Comparison of ENCODE assay signal across 18 cellular contexts in the genomic region with DNA sequence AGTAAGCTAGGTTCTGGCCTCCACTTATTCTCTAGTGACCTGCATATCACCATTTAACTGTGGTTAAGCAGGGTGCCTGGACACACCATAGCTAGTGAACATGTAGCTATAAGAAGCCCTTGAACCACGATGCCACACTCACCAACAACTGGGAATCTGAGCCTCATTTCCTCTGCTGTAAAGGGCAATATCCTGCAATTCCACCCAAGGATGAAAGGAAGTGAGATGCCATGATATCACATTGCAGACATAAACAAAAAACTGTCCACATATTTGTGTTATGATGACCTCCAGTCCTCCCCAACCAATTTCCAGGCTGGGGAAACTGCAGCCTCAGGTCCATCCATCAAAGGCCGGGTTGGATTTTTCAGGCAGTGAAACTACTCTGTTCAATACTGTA. TPM values are rescaled to one million over a fixed set of nuclear protein-coding genes. Genes with fewer than 3 reads are reported as not detected.
DNase-seq lines count a peak whose midpoint lies in the region; ATAC-seq and TF ChIP-seq lines count a peak whose summit lies in the region.
"Had no signal": no experiment of that assay in that cellular context is flagged by ENCODE, and none has a peak within 500 bp of the region (broad histone marks: within the 10 kb centered on the region; RNA-seq: fewer than 3 reads in every experiment).

No MANE protein-coding gene starts in this region.

- ATAC-seq in activated T-cell treated with anti-CD3 and anti-CD28 coated beads, Interleukin-2, amount 50 U/mL, for 72 hours (replicated peaks in 1 of 2), result no peak
- no peak for ATAC-seq in stimulated activated naive B cell treated with anti-CD40 and anti-IgM and Interleukin-4, amounts not matched to agents 10 μg/mL and 1 μg/mL and 100 μg/mL, for 72 hours (replicated peaks)
- ATAC-seq: HCT116, left lung had no signal

- no peak for DNase-seq in activated T-cell treated with anti-CD3 and anti-CD28 coated beads, Interleukin-2, amount 50 U/mL, for 72 hours
- DNase-seq in activated T-cell treated with anti-CD3 and anti-CD28 coated beads for 4 hours (no peak), SJSA1 (ENCODE audit: low read depth in 1 of 2, low spot score in 2 of 2) (peak in 1 of 2 experiments; percentile 59), fibroblast of villous mesenchyme (ENCODE audit: low read depth) (peak; percentile 68), G401 (ENCODE audit: low spot score) (no peak), GM03348 (ENCODE audit: low spot score) (no peak), amniotic stem cell (lab: John Stamatoyannopoulos, UW) (no peak)
- DNase-seq in stimulated activated naive B cell treated with anti-CD40 and anti-IgM and Interleukin-4, amounts not matched to agents 10 μg/mL and 1 μg/mL and 100 μg/mL, for 72 hours, result no peak
- DNase-seq: activated CD8-positive, alpha-beta memory T cell treated with anti-CD3 and anti-CD28 coated beads for 24 hours; activated naive CD4-positive, alpha-beta T cell; dorsolateral prefrontal cortex; left lung; naive B cell; NCI-H1105 treated with DMSO at 0.1 percent for 48 hours; NCI-H2227 treated with DMSO at 0.1 percent for 48 hours; stimulated activated CD4-positive, alpha-beta T cell treated with anti-CD3 and anti-CD28 coated beads, Interleukin-1b, Interleukin-23, amount 100 ng/mL, for 48 hours had no signal

- no peaks in the 10 kb centered on the region for H3K27me3 ChIP-seq in SJSA1 (replicated peaks)
- H3K27me3 ChIP-seq: dorsolateral prefrontal cortex, left lung had no signal

- TF ChIP-seq CTCF in fibroblast of villous mesenchyme (IDR thresholded peaks at IDR 0.05; ENCODE audit: insufficient read depth, low read depth, low read length), result no peak

- peak overlapping the region; percentile 87 for H3K27ac ChIP-seq in SJSA1
- H3K27ac ChIP-seq: dorsolateral prefrontal cortex had no signal

- H3K4me1 ChIP-seq in SJSA1 (replicated peaks), result peaks cover 75% of the 10 kb centered on the region

- H3K27me3 Mint-ChIP-seq in activated T-cell treated with anti-CD3 and anti-CD28 coated beads, Interleukin-2, amount 50 U/mL, for 72 hours (ENCODE audit: low read depth), result no peaks in the 10 kb centered on the region
- H3K27me3 Mint-ChIP-seq in stimulated activated naive B cell treated with anti-CD40 and anti-IgM and Interleukin-4, amounts not matched to agents 10 μg/mL and 1 μg/mL and 100 μg/mL, for 72 hours, result no peaks in the 10 kb centered on the region
- H3K27me3 Mint-ChIP-seq: brain, naive B cell had no signal

- peaks cover 14 to 34% of the 10 kb centered on the region in 2 donors for H3K36me3 Mint-ChIP-seq in activated T-cell treated with anti-CD3 and anti-CD28 coated beads, Interleukin-2, amount 50 U/mL, for 72 hours (ENCODE audit: insufficient read depth in 2 of 2)
- peaks cover 68 to 84% of the 10 kb centered on the region in 2 donors for H3K36me3 Mint-ChIP-seq in stimulated activated naive B cell treated with anti-CD40 and anti-IgM and Interleukin-4, amounts not matched to agents 10 μg/mL and 1 μg/mL and 100 μg/mL, for 72 hours

- H3K9me3 ChIP-seq in SJSA1 (replicated peaks), result no peaks in the 10 kb centered on the region
- H3K9me3 ChIP-seq: left lung had no signal

- no peak overlapping the region for H3K4me3 ChIP-seq in SJSA1
- no peak overlapping the region for H3K4me3 ChIP-seq in fibroblast of villous mesenchyme (ENCODE audit: low read depth, low read length)
- H3K4me3 ChIP-seq: dorsolateral prefrontal cortex, left lung had no signal

- peak overlapping the region; percentile 38 to 82 for H3K4me3 Mint-ChIP-seq in activated T-cell treated with anti-CD3 and anti-CD28 coated beads, Interleukin-2, amount 50 U/mL, for 72 hours
- H3K4me3 Mint-ChIP-seq in stimulated activated naive B cell treated with anti-CD40 and anti-IgM and Interleukin-4, amounts not matched to agents 10 μg/mL and 1 μg/mL and 100 μg/mL, for 72 hours, result no peak overlapping the region
- H3K4me3 Mint-ChIP-seq: brain had no signal

- H3K27ac Mint-ChIP-seq in activated T-cell treated with anti-CD3 and anti-CD28 coated beads, Interleukin-2, amount 50 U/mL, for 72 hours, result peak overlapping the region; percentile 80
- H3K27ac Mint-ChIP-seq in stimulated activated naive B cell treated with anti-CD40 and anti-IgM and Interleukin-4, amounts not matched to agents 10 μg/mL and 1 μg/mL and 100 μg/mL, for 72 hours, result peak overlapping the region; percentile 76

- in situ Hi-C loops in G401 (cut with HindIII; ENCODE audit: low sequenced_read_pairs), result no loop called here

- H3K36me3 ChIP-seq in SJSA1, result peaks cover 91% of the 10 kb centered on the region

- peaks cover 94% of the 10 kb centered on the region for H3K4me1 Mint-ChIP-seq in activated T-cell treated with anti-CD3 and anti-CD28 coated beads, Interleukin-2, amount 50 U/mL, for 72 hours (ENCODE audit: low read depth)
- peaks cover 77 to 94% of the 10 kb centered on the region in 2 donors for H3K4me1 Mint-ChIP-seq in stimulated activated naive B cell treated with anti-CD40 and anti-IgM and Interleukin-4, amounts not matched to agents 10 μg/mL and 1 μg/mL and 100 μg/mL, for 72 hours

- no peaks in the 10 kb centered on the region for H3K9me3 Mint-ChIP-seq in activated T-cell treated with anti-CD3 and anti-CD28 coated beads, Interleukin-2, amount 50 U/mL, for 72 hours
- H3K9me3 Mint-ChIP-seq in stimulated activated naive B cell treated with anti-CD40 and anti-IgM and Interleukin-4, amounts not matched to agents 10 μg/mL and 1 μg/mL and 100 μg/mL, for 72 hours, result peaks cover 0 to 4% of the 10 kb centered on the region in 2 donors

RNA-seq across cellular contexts. Expression of gene TNIP1, which starts 10.4 kb away (rescaled TPM):
- 100 to 1,000 TPM; 358 to 420 TPM for total RNA-seq in activated T-cell treated with anti-CD3 and anti-CD28 coated beads, Interleukin-2, amount 50 U/mL, for 72 hours
- 263 and 296 TPM in 2 replicates for total RNA-seq in SJSA1 (2014; rRNA removed; shearing (Covaris generic))
- total RNA-seq in fibroblast of villous mesenchyme, result 88.3 and 108 TPM in 2 replicates
- total RNA-seq in G401 (2014; rRNA removed; shearing (Covaris generic)), result 32.2 and 40.4 TPM in 2 replicates

RNA-seq across cellular contexts. Expression of gene GPX3, which starts 50.1 kb away (rescaled TPM):
- total RNA-seq in activated T-cell treated with anti-CD3 and anti-CD28 coated beads, Interleukin-2, amount 50 U/mL, for 72 hours, result not detected
- 10.5 and 12.2 TPM in 2 replicates for total RNA-seq in SJSA1 (2014; rRNA removed; shearing (Covaris generic))
- 3.5 and 3.9 TPM in 2 replicates for total RNA-seq in fibroblast of villous mesenchyme
- total RNA-seq in G401 (2014; rRNA removed; shearing (Covaris generic)), result 8.4 and 15.5 TPM in 2 replicates

Comparison
In these comparisons a context has a peak if more than half of its experiments do, and no peak if none do; other contexts are left out.
1. H3K4me3 Mint-ChIP-seq: peak in activated T-cell treated with anti-CD3 and anti-CD28 coated beads, Interleukin-2, amount 50 U/mL, for 72 hours (2 of 2); none in stimulated activated naive B cell treated with anti-CD40 and anti-IgM and Interleukin-4, amounts not matched to agents 10 μg/mL and 1 μg/mL and 100 μg/mL, for 72 hours (0 of 2).